ENCODE assay signal across 8 cellular contexts in genomic region chr11:124115782-124116616, GRCh38. TPM values are rescaled to one million over a fixed set of nuclear protein-coding genes. Genes with fewer than 3 reads are reported as not detected.
DNase-seq lines count a peak whose midpoint lies in the region; ATAC-seq and TF ChIP-seq lines count a peak whose summit lies in the region.

No MANE protein-coding gene starts in this region.

- H3K4me3 ChIP-seq in AG10803 (ENCODE audit: low read length) (peak overlapping the region; percentile 73), SK-N-SH (ENCODE audit: low read depth in 2 of 2, low read length in 1 of 2) (peak overlapping the region; percentile 60 to 65), fibroblast of lung (replicated peaks in 1 of 4; ENCODE audit: control extremely low read depth in 1 of 4, insufficient read depth in 1 of 4, low read depth in 3 of 4, low read length in 4 of 4) (peak overlapping the region; percentile 63 to 92 (median 72))

- no peak for TF ChIP-seq RAD21 in SK-N-SH (IDR thresholded peaks at IDR 0.05; ENCODE audit: low read length)

- peak overlapping the region; percentile 71 for H3K4me2 ChIP-seq in SK-N-SH
- H3K4me2 ChIP-seq in fibroblast of lung (ENCODE audit: extremely low read depth, insufficient read depth, low read length), result peak overlapping the region; percentile 94

- ATAC-seq in GM21528 (IDR thresholded peaks at IDR 0.05; ENCODE audit: low FRiP score, unreplicated experiment) (peak; percentile 37), GM18861 (IDR thresholded peaks at IDR 0.05; ENCODE audit: unreplicated experiment) (no peak)

- H3K27ac ChIP-seq in SK-N-SH (ENCODE audit: low read depth in 2 of 2, low read length in 1 of 2) (peak overlapping the region in 1 of 2 experiments; percentile 68; a peak in 1 of 4 replicates), fibroblast of lung (ENCODE audit: insufficient read depth, low read length) (no peak overlapping the region)

- POLR2A ChIA-PET in SK-N-SH (lab: Yijun Ruan, JAX), result no interaction called here

- H3K4me1 ChIP-seq in SK-N-SH (ENCODE audit: control insufficient read depth in 1 of 2, insufficient read depth in 2 of 2, low read depth in 1 of 2, low read length in 1 of 2) (peaks cover 6% of the 10 kb centered on the region in 2 experiments; a peak in 3 of 4 replicates), fibroblast of lung (ENCODE audit: control insufficient read depth, extremely low read depth, insufficient read depth, low read length) (peaks cover 2% of the 10 kb centered on the region)

- H2AFZ ChIP-seq in SK-N-SH (ENCODE audit: low read depth), result peak overlapping the region; percentile 87
- H2AFZ ChIP-seq in fibroblast of lung (ENCODE audit: low read length), result peak overlapping the region; percentile 27

- TF ChIP-seq CTCF in AG10803 (conservative IDR thresholded peaks at IDR 0.05; ENCODE audit: low read length) (no peak), SK-N-SH (IDR thresholded peaks at IDR 0.05) (no peak), fibroblast of lung (conservative IDR thresholded peaks at IDR 0.05 in 1 of 2, IDR thresholded peaks at IDR 0.05 in 1 of 2; ENCODE audit: low read depth in 1 of 2, low read length in 2 of 2) (no peak), neural crest cell (conservative IDR thresholded peaks at IDR 0.05) (no peak)

- peak overlapping the region; percentile 84 for H3K4me3 Mint-ChIP-seq in neural crest cell

- H3K27me3 ChIP-seq in SK-N-SH (ENCODE audit: insufficient read depth) (no peaks in the 10 kb centered on the region), fibroblast of lung (ENCODE audit: control insufficient read depth, insufficient read depth, low read length) (no peaks in the 10 kb centered on the region)

- WGBS in SK-N-SH (ENCODE audit: low lambda C conversion rate), result 72% methylated on average over 12 of the region's 12 CpGs

- H3K9me3 ChIP-seq in SK-N-SH (no peaks in the 10 kb centered on the region), fibroblast of lung (ENCODE audit: control insufficient read depth, insufficient read depth, low read depth, low read length) (no peaks in the 10 kb centered on the region)

- H4K20me1 ChIP-seq in SK-N-SH (ENCODE audit: insufficient read depth), result no peaks in the 10 kb centered on the region
- no peaks in the 10 kb centered on the region for H4K20me1 ChIP-seq in fibroblast of lung (ENCODE audit: control insufficient read depth, extremely low read depth, insufficient read depth, low read length)

- H3K79me2 ChIP-seq in SK-N-SH (ENCODE audit: insufficient read depth) (no peaks in the 10 kb centered on the region), fibroblast of lung (ENCODE audit: control insufficient read depth, insufficient read depth, low read length) (no peaks in the 10 kb centered on the region)

- H3F3A ChIP-seq in SK-N-SH (replicated peaks; ENCODE audit: insufficient read depth), result no peaks in the 10 kb centered on the region

- H3K27ac Mint-ChIP-seq in neural crest cell (ENCODE audit: unreplicated experiment), result peak overlapping the region; percentile 27

- H3K36me3 Mint-ChIP-seq in neural crest cell (ENCODE audit: low read depth), result peaks cover 10% of the 10 kb centered on the region

- no peaks in the 10 kb centered on the region for H3K27me3 Mint-ChIP-seq in neural crest cell (ENCODE audit: low read depth)

- peaks cover 18% of the 10 kb centered on the region for H3K4me1 Mint-ChIP-seq in neural crest cell

- no peaks in the 10 kb centered on the region for H3K9me3 Mint-ChIP-seq in neural crest cell

- DNase-seq in AG10803 (ENCODE audit: low read depth), result no peak
- peak; percentile 15 for DNase-seq in SK-N-SH
- DNase-seq in fibroblast of lung (ENCODE audit: low read depth in 2 of 2), result no peak
- DNase-seq in neural crest cell (ENCODE audit: low read depth, low spot score), result no peak
- DNase-seq in LoVo (ENCODE audit: low spot score), result no peak
- DNase-seq in NCI-H345 (lab: John Stamatoyannopoulos, UW), result no peak

- TF ChIP-seq EP300 in SK-N-SH (IDR thresholded peaks at IDR 0.05; ENCODE audit: borderline replicate concordance in 1 of 2, low read depth in 1 of 2, low read length in 1 of 2), result no peak

- H3K36me3 ChIP-seq in SK-N-SH (replicated peaks in 1 of 2; ENCODE audit: control insufficient read depth in 1 of 2, insufficient read depth in 2 of 2, low read length in 1 of 2) (peaks cover 0 to 8% of the 10 kb centered on the region in 2 experiments), fibroblast of lung (ENCODE audit: control insufficient read depth, insufficient read depth, low read length) (no peaks in the 10 kb centered on the region)

- H3K9ac ChIP-seq in SK-N-SH (peak overlapping the region; percentile 20; the same call in 1 of the 2 replicates), fibroblast of lung (ENCODE audit: insufficient read depth, low read length) (no peak overlapping the region)

- no peaks in the 10 kb centered on the region for H3K9me2 ChIP-seq in SK-N-SH

- CTCF ChIA-PET in SK-N-SH (lab: Yijun Ruan, JAX), result interaction anchor here (1.6 to 1.8 kb wide), 2 partner anchors 10 to 45 kb away, joined by 4 to 5 read pairs; no protein-coding TSS in a partner anchor

TF ChIP-seq in SK-N-SH, 30 proteins besides CTCF, POLR2A, EP300 and RAD21:
- TF ChIP-seq TEAD4 (IDR thresholded peaks at IDR 0.05; ENCODE audit: borderline replicate concordance, insufficient read depth) (no peak), MEF2A (IDR thresholded peaks at IDR 0.05; ENCODE audit: borderline replicate concordance, low read depth) (no peak), RXRA (IDR thresholded peaks at IDR 0.05; ENCODE audit: borderline replicate concordance, low read depth) (no peak), TCF12 (IDR thresholded peaks at IDR 0.05) (no peak), NFIC (IDR thresholded peaks at IDR 0.05; ENCODE audit: borderline replicate concordance) (no peak), JUND (IDR thresholded peaks at IDR 0.05) (no peak), TAF1 (IDR thresholded peaks at IDR 0.05; ENCODE audit: borderline replicate concordance, low read depth, low read length) (no peak), FOSL2 (IDR thresholded peaks at IDR 0.05; ENCODE audit: borderline replicate concordance, low read depth) (no peak), CHD2 (IDR thresholded peaks at IDR 0.05; ENCODE audit: low read length, partially characterized antibody) (no peak)
- TF ChIP-seq, protein P1, sequence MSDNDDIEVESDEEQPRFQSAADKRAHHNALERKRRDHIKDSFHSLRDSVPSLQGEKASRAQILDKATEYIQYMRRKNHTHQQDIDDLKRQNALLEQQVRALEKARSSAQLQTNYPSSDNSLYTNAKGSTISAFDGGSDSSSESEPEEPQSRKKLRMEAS (IDR thresholded peaks at IDR 0.05; ENCODE audit: low read depth), result no peak
- TF ChIP-seq, protein P2, sequence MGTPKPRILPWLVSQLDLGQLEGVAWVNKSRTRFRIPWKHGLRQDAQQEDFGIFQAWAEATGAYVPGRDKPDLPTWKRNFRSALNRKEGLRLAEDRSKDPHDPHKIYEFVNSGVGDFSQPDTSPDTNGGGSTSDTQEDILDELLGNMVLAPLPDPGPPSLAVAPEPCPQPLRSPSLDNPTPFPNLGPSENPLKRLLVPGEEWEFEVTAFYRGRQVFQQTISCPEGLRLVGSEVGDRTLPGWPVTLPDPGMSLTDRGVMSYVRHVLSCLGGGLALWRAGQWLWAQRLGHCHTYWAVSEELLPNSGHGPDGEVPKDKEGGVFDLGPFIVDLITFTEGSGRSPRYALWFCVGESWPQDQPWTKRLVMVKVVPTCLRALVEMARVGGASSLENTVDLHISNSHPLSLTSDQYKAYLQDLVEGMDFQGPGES (IDR thresholded peaks at IDR 0.05; ENCODE audit: low read depth, low read length), result no peak
TF ChIP-seq in SK-N-SH: peak in this region for 0.

RNA-seq across cellular contexts. Expression of gene VWA5A, which starts 0.7 kb away (rescaled TPM):
- polyA plus RNA-seq in SK-N-SH (2012; rRNA removed) (7.6 and 11.7 TPM in 2 replicates), fibroblast of lung (11.9 and 17.0 TPM in 2 replicates)
- polyA plus RNA-seq in SK-N-SH (2012; cell fraction: cytosol; rRNA removed), result 7.4 and 8.0 TPM in 2 replicates
- 10.5 and 16.2 TPM in 2 replicates for polyA plus RNA-seq in SK-N-SH (2012; cell fraction: nucleus; rRNA removed)
- total RNA-seq in fibroblast of lung (18.7 and 22.3 TPM in 2 replicates), neural crest cell (6.1 and 6.4 TPM in 2 replicates)
- polyA plus RNA-seq in fibroblast of lung (2012), result 7.9 and 10.2 TPM in 2 replicates
- polyA minus RNA-seq in fibroblast of lung (ENCODE audit: low replicate concordance), result 6.8 and 8.6 TPM in 2 replicates
